In the genomic region with DNA sequence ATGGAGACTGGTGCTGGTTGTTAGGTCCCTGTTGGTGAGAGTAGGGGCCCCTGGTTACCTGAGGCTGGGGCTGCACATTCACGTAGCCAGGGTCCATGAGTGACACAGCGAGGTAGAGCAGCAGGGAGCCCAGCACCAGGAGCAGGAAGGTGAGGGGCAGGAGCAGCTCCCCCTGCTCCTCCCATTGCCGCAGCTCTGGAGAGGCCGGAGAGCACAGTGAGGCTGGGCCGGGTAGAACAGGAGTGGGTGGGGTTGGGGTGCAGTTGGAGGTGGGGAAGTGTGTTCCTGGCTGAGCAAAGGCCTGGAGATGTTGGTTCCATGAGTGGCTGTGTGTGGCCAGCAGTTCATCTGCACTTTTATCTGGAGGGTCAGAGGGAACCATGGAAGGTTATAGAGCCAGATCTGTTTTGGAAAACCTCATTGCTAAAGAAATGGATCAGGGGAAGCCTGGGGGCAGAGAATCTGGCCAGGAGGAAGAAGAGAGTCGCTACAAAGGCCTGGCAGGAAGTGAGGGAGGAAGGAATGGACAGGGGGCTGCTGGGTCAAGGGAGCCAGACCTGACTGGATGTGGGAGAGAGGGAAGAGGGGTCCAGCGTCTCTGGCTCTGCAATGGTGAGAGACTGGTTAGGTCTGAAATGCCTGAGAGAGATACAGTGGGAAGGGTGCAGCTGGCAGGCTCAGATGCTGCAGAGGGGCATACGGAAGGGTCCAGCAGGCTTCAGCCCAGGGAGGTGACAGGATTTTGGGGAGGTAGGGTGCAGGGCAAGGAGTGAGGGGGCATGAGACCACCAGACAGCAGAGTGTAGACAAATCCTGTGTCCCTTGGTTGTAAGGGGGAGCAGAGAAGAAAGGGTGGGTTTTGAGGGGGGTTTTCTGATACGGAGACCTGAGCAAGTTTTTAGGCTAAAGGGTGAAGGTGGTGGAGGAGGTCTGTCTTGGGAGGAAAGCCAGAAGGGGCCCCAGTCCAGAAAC, we compare ENCODE assay signal across 9 cellular contexts. TPM values are rescaled to one million over a fixed set of nuclear protein-coding genes. Genes with fewer than 3 reads are reported as not detected.
DNase-seq lines count a peak whose midpoint lies in the region; ATAC-seq and TF ChIP-seq lines count a peak whose summit lies in the region.
"Had no signal": no experiment of that assay in that cellular context is flagged by ENCODE, and none has a peak within 500 bp of the region (broad histone marks: within the 10 kb centered on the region; RNA-seq: fewer than 3 reads in every experiment).

No MANE protein-coding gene starts in this region.

- peak overlapping the region; percentile 98 for H3K4me3 Mint-ChIP-seq in stimulated activated naive CD8-positive, alpha-beta T cell treated with anti-CD3 and anti-CD28 coated beads, Interleukin-15, Interleukin-2, amounts not matched to agents 100 ng/mL and 50 ng/mL, for 24 hours
- H3K4me3 Mint-ChIP-seq in mesothelial cell of epicardium: peak overlapping the region; percentile 86

- intact Hi-C loops in left colon (cut with DNase I, micrococcal nuclease): no loop called here

- no peak for ATAC-seq in stimulated activated naive CD8-positive, alpha-beta T cell treated with anti-CD3 and anti-CD28 coated beads, Interleukin-15, Interleukin-2, amounts not matched to agents 100 U/mL and 50 U/mL, for 24 hours
- ATAC-seq in activated naive CD4-positive, alpha-beta T cell treated with anti-CD3 and anti-CD28 coated beads, Interleukin-2, amount 50 U/mL, for 72 hours: no peak
- ATAC-seq in left colon (no peak), GM21717 (IDR thresholded peaks at IDR 0.05; ENCODE audit: unreplicated experiment) (no peak)

- H3K27ac Mint-ChIP-seq in stimulated activated naive CD8-positive, alpha-beta T cell treated with anti-CD3 and anti-CD28 coated beads, Interleukin-15, Interleukin-2, amounts not matched to agents 100 ng/mL and 50 ng/mL, for 24 hours: peak overlapping the region; percentile 95
- H3K27ac Mint-ChIP-seq in activated naive CD4-positive, alpha-beta T cell treated with anti-CD3 and anti-CD28 coated beads, Interleukin-2, amount 50 U/mL, for 72 hours: peak overlapping the region; percentile 88 to 97
- peak overlapping the region; percentile 65 for H3K27ac Mint-ChIP-seq in mesothelial cell of epicardium

- H3K9me3 Mint-ChIP-seq in stimulated activated naive CD8-positive, alpha-beta T cell treated with anti-CD3 and anti-CD28 coated beads, Interleukin-15, Interleukin-2, amounts not matched to agents 100 ng/mL and 50 ng/mL, for 24 hours: no peaks in the 10 kb centered on the region
- H3K9me3 Mint-ChIP-seq in activated naive CD4-positive, alpha-beta T cell treated with anti-CD3 and anti-CD28 coated beads, Interleukin-2, amount 50 U/mL, for 72 hours: no peaks in the 10 kb centered on the region
- H3K9me3 Mint-ChIP-seq in mesothelial cell of epicardium: no peaks in the 10 kb centered on the region

- DNase-seq in stimulated activated naive CD8-positive, alpha-beta T cell treated with anti-CD3 and anti-CD28 coated beads, Interleukin-15, Interleukin-2, amounts not matched to agents 100 U/mL and 50 U/mL, for 24 hours: no peak
- DNase-seq in activated naive CD4-positive, alpha-beta T cell treated with anti-CD3 and anti-CD28 coated beads, Interleukin-2, amount 50 U/mL, for 72 hours (ENCODE audit: low spot score in 2 of 2): no peak
- no peak for DNase-seq in mesothelial cell of epicardium (ENCODE audit: low spot score in 2 of 2, unreplicated experiment in 2 of 2)
- DNase-seq in activated effector memory CD4-positive, alpha-beta T cell treated with anti-CD3 and anti-CD28 coated beads, Interleukin-2, amount 50 U/mL, for 16 hours: no peak
- DNase-seq in GM13976 (ENCODE audit: low spot score): no peak
- DNase-seq in left colon: no peak
- DNase-seq: DMS79 treated with DMSO at 0.1 percent for 48 hours had no signal

- peaks cover 4% of the 10 kb centered on the region for H3K36me3 Mint-ChIP-seq in stimulated activated naive CD8-positive, alpha-beta T cell treated with anti-CD3 and anti-CD28 coated beads, Interleukin-15, Interleukin-2, amounts not matched to agents 100 ng/mL and 50 ng/mL, for 24 hours (ENCODE audit: low read depth)
- peaks cover 5 to 16% of the 10 kb centered on the region in 2 donors for H3K36me3 Mint-ChIP-seq in activated naive CD4-positive, alpha-beta T cell treated with anti-CD3 and anti-CD28 coated beads, Interleukin-2, amount 50 U/mL, for 72 hours
- H3K36me3 Mint-ChIP-seq in mesothelial cell of epicardium: no peaks in the 10 kb centered on the region

- TF ChIP-seq CTCF in mesothelial cell of epicardium (IDR thresholded peaks at IDR 0.05; ENCODE audit: unreplicated experiment) (no peak), GM13976 (IDR thresholded peaks at IDR 0.05; ENCODE audit: borderline replicate concordance, control extremely low read depth, extremely low read depth, insufficient read depth, missing control alignments) (no peak)

- in situ Hi-C loops in GM13976 (cut with MboI; ENCODE audit: low sequenced_read_pairs, unreplicated experiment): no loop called here

- H3K27me3 Mint-ChIP-seq in stimulated activated naive CD8-positive, alpha-beta T cell treated with anti-CD3 and anti-CD28 coated beads, Interleukin-15, Interleukin-2, amounts not matched to agents 100 ng/mL and 50 ng/mL, for 24 hours: no peaks in the 10 kb centered on the region
- no peaks in the 10 kb centered on the region for H3K27me3 Mint-ChIP-seq in mesothelial cell of epicardium (ENCODE audit: low read depth)

- peaks cover 41% of the 10 kb centered on the region for H3K4me1 Mint-ChIP-seq in stimulated activated naive CD8-positive, alpha-beta T cell treated with anti-CD3 and anti-CD28 coated beads, Interleukin-15, Interleukin-2, amounts not matched to agents 100 ng/mL and 50 ng/mL, for 24 hours (ENCODE audit: low read depth)
- H3K4me1 Mint-ChIP-seq in mesothelial cell of epicardium: peaks cover 23% of the 10 kb centered on the region

RNA-seq across cellular contexts. Expression of gene ZDHHC12, which starts 1.3 kb away (rescaled TPM):
- total RNA-seq in activated naive CD4-positive, alpha-beta T cell treated with anti-CD3 and anti-CD28 coated beads, Interleukin-2, amount 50 U/mL, for 72 hours: 10 to 100 TPM; 56.2 to 59.9 TPM
- total RNA-seq in mesothelial cell of epicardium (20.7 to 22.6 TPM (median 21.6 TPM) in 3 replicates), left colon (10 to 100 TPM; 76.2 to 82.5 TPM)

RNA-seq across cellular contexts. Expression of gene PKN3, which starts 20.4 kb away (rescaled TPM):
- 10 to 100 TPM; 10.7 to 14.0 TPM for total RNA-seq in activated naive CD4-positive, alpha-beta T cell treated with anti-CD3 and anti-CD28 coated beads, Interleukin-2, amount 50 U/mL, for 72 hours
- 5.2 to 6.6 TPM (median 5.9 TPM) in 3 replicates for total RNA-seq in mesothelial cell of epicardium
- total RNA-seq in left colon: 1 to 10 TPM; 4.2 to 5.4 TPM

RNA-seq across cellular contexts. Expression of gene SET, which starts 33.6 kb away (rescaled TPM):
- total RNA-seq in activated naive CD4-positive, alpha-beta T cell treated with anti-CD3 and anti-CD28 coated beads, Interleukin-2, amount 50 U/mL, for 72 hours: 100 to 1,000 TPM; 499 to 548 TPM
- total RNA-seq in mesothelial cell of epicardium: 443 to 471 TPM (median 467 TPM) in 3 replicates
- 100 to 1,000 TPM; 153 to 193 TPM for total RNA-seq in left colon

RNA-seq across cellular contexts. Expression of gene ZER1, which starts 49.1 kb away (rescaled TPM):
- 10 to 100 TPM; 17.3 to 24.9 TPM for total RNA-seq in activated naive CD4-positive, alpha-beta T cell treated with anti-CD3 and anti-CD28 coated beads, Interleukin-2, amount 50 U/mL, for 72 hours
- total RNA-seq in mesothelial cell of epicardium (37.2 to 39.0 TPM (median 38.7 TPM) in 3 replicates), left colon (10 to 100 TPM; 53.0 to 62.0 TPM)
